ENCODE assay signal across 8 cellular contexts in genomic region chr11:7278314-7278917, GRCh38. TPM values are rescaled to one million over a fixed set of nuclear protein-coding genes. Genes with fewer than 3 reads are reported as not detected.
A peak's percentile ranks its signal among the peaks of the same experiment; 100 is the strongest.
DNase-seq lines count a peak whose midpoint lies in the region; ATAC-seq, FAIRE-seq and TF ChIP-seq lines count a peak whose summit lies in the region.

No MANE protein-coding gene starts in this region.

- no peak overlapping the region for H3K27ac ChIP-seq in suprapubic skin

- H3K9me3 ChIP-seq in suprapubic skin: no peaks in the 10 kb centered on the region

- peaks cover 16% of the 10 kb centered on the region for H3K4me1 Mint-ChIP-seq in nephron progenitor cell
- no peaks in the 10 kb centered on the region for H3K4me1 Mint-ChIP-seq in activated T-helper 1 cell treated with anti-CD3 and anti-CD28 coated beads, Interleukin-12 subunit alpha, Interleukin-12 subunit beta, Interleukin-2, Interleukin-4 antibody, amounts not matched to agents 30 ng/mL and 10 ng/mL and 1 ng/mL, durations not matched to agents 14 hours and 24 hours and 36 hours (ENCODE audit: low read depth)

- peaks cover 3% of the 10 kb centered on the region for H3K4me1 ChIP-seq in suprapubic skin

- H3K9me3 Mint-ChIP-seq in nephron progenitor cell: no peaks in the 10 kb centered on the region
- no peaks in the 10 kb centered on the region for H3K9me3 Mint-ChIP-seq in activated T-helper 1 cell treated with anti-CD3 and anti-CD28 coated beads, Interleukin-12 subunit alpha, Interleukin-12 subunit beta, Interleukin-2, Interleukin-4 antibody, amounts not matched to agents 30 ng/mL and 10 ng/mL and 1 ng/mL, durations not matched to agents 14 hours and 24 hours and 36 hours

- no peak for TF ChIP-seq POLR2A in suprapubic skin (IDR thresholded peaks at IDR 0.05)

- 75% methylated on average over 3 of the region's 3 CpGs for WGBS in suprapubic skin

- H3K27me3 ChIP-seq in bronchial epithelial cell (ENCODE audit: control insufficient read depth, insufficient read depth, low read length) (peaks cover 2% of the 10 kb centered on the region), suprapubic skin (no peaks in the 10 kb centered on the region)

- TF ChIP-seq EP300 in suprapubic skin (IDR thresholded peaks at IDR 0.05): no peak

- DNase-seq in Ammon's horn (ENCODE audit: low spot score): peak; percentile 38
- DNase-seq in LHCN-M2 (ENCODE audit: low read depth): peak; percentile 1
- peak; percentile 44 for DNase-seq in bronchial epithelial cell (ENCODE audit: low read depth)
- DNase-seq in nephron progenitor cell: peak; percentile 30
- no peak for DNase-seq in suprapubic skin (ENCODE audit: low spot score in 2 of 2)
- DNase-seq in NK-92 treated with Interleukin-12 subunit alpha and Interleukin-12 subunit beta, amount 100 ng/mL, for 24 hours (lab: John Stamatoyannopoulos, UW): no peak
- no peak for DNase-seq in activated T-helper 1 cell treated with anti-CD3 and anti-CD28 coated beads, Interleukin-12 subunit alpha, Interleukin-12 subunit beta, Interleukin-2, Interleukin-4 antibody, amounts not matched to agents 30 ng/mL and 10 ng/mL and 1 ng/mL, durations not matched to agents 14 hours and 24 hours and 36 hours (ENCODE audit: low spot score)

- H3K4me3 Mint-ChIP-seq in nephron progenitor cell: no peak overlapping the region
- no peak overlapping the region for H3K4me3 Mint-ChIP-seq in activated T-helper 1 cell treated with anti-CD3 and anti-CD28 coated beads, Interleukin-12 subunit alpha, Interleukin-12 subunit beta, Interleukin-2, Interleukin-4 antibody, amounts not matched to agents 30 ng/mL and 10 ng/mL and 1 ng/mL, durations not matched to agents 14 hours and 24 hours and 36 hours

- peaks cover 16% of the 10 kb centered on the region for H3K27me3 Mint-ChIP-seq in nephron progenitor cell (ENCODE audit: low read depth, poor library complexity)
- no peaks in the 10 kb centered on the region for H3K27me3 Mint-ChIP-seq in activated T-helper 1 cell treated with anti-CD3 and anti-CD28 coated beads, Interleukin-12 subunit alpha, Interleukin-12 subunit beta, Interleukin-2, Interleukin-4 antibody, amounts not matched to agents 30 ng/mL and 10 ng/mL and 1 ng/mL, durations not matched to agents 14 hours and 24 hours and 36 hours (ENCODE audit: insufficient read depth)

- ATAC-seq in GM18868 (IDR thresholded peaks at IDR 0.05; ENCODE audit: unreplicated experiment): peak; percentile 86

- intact Hi-C loops in activated T-helper 1 cell treated with anti-CD3 and anti-CD28 coated beads, Interleukin-12 subunit alpha, Interleukin-12 subunit beta, Interleukin-2, Interleukin-4 antibody, amounts not matched to agents 30 ng/mL and 10 ng/mL and 1 ng/mL, durations not matched to agents 14 hours and 24 hours and 36 hours (cut with micrococcal nuclease): loop anchor here (10.0 kb wide), 2 partner anchors 166 to 464 kb away; no protein-coding TSS in a partner anchor

- H3K36me3 ChIP-seq in bronchial epithelial cell (ENCODE audit: control insufficient read depth, insufficient read depth, low read length): no peaks in the 10 kb centered on the region
- no peaks in the 10 kb centered on the region for H3K36me3 ChIP-seq in suprapubic skin

- H3K36me3 Mint-ChIP-seq in nephron progenitor cell (ENCODE audit: low read depth): no peaks in the 10 kb centered on the region
- H3K36me3 Mint-ChIP-seq in activated T-helper 1 cell treated with anti-CD3 and anti-CD28 coated beads, Interleukin-12 subunit alpha, Interleukin-12 subunit beta, Interleukin-2, Interleukin-4 antibody, amounts not matched to agents 30 ng/mL and 10 ng/mL and 1 ng/mL, durations not matched to agents 14 hours and 24 hours and 36 hours (ENCODE audit: low read depth): no peaks in the 10 kb centered on the region

- H3K4me3 ChIP-seq in bronchial epithelial cell (ENCODE audit: low read depth, low read length) (no peak overlapping the region), suprapubic skin (no peak overlapping the region)

- TF ChIP-seq CTCF in bronchial epithelial cell (IDR thresholded peaks at IDR 0.05; ENCODE audit: insufficient read depth, low read length, severe bottlenecking) (peak; percentile 64), nephron progenitor cell (IDR thresholded peaks at IDR 0.05) (peak; percentile 82), suprapubic skin (IDR thresholded peaks at IDR 0.05) (peak in 1 of 2 donors; percentile 27)

- no peak for FAIRE-seq in bronchial epithelial cell (lab: Jason Lieb, UNC)

- no peak overlapping the region for H3K27ac Mint-ChIP-seq in nephron progenitor cell
- no peak overlapping the region for H3K27ac Mint-ChIP-seq in activated T-helper 1 cell treated with anti-CD3 and anti-CD28 coated beads, Interleukin-12 subunit alpha, Interleukin-12 subunit beta, Interleukin-2, Interleukin-4 antibody, amounts not matched to agents 30 ng/mL and 10 ng/mL and 1 ng/mL, durations not matched to agents 14 hours and 24 hours and 36 hours

RNA-seq across cellular contexts. Expression of gene SYT9, which starts 26.7 kb away (rescaled TPM):
- not detected in 2 replicates for total RNA-seq in LHCN-M2 (2014; rRNA removed)
- polyA plus RNA-seq in LHCN-M2 (2012): not detected
- total RNA-seq in bronchial epithelial cell: not detected in 2 replicates
- total RNA-seq in suprapubic skin: 1 to 10 TPM in 1 of 4 donors, under 1 TPM in 3; 0.24 to 2.1 (median 0.52) TPM
- not detected in 2 replicates for total RNA-seq in activated T-helper 1 cell treated with anti-CD3 and anti-CD28 coated beads, Interleukin-12 subunit alpha, Interleukin-12 subunit beta, Interleukin-2, Interleukin-4 antibody, amounts not matched to agents 30 ng/mL and 10 ng/mL and 1 ng/mL, durations not matched to agents 14 hours and 24 hours and 36 hours

Comparison
In these comparisons a context has a peak if more than half of its experiments do, and no peak if none do; other contexts are left out.
1. DNase-seq: peak in Ammon's horn (single experiment), LHCN-M2 (single experiment), bronchial epithelial cell (single experiment) and nephron progenitor cell (single experiment); none in suprapubic skin (0 of 2), NK-92 treated with Interleukin-12 subunit alpha and Interleukin-12 subunit beta, amount 100 ng/mL, for 24 hours (single experiment) and activated T-helper 1 cell treated with anti-CD3 and anti-CD28 coated beads, Interleukin-12 subunit alpha, Interleukin-12 subunit beta, Interleukin-2, Interleukin-4 antibody, amounts not matched to agents 30 ng/mL and 10 ng/mL and 1 ng/mL, durations not matched to agents 14 hours and 24 hours and 36 hours (single experiment).